8 cellular contexts compared by ENCODE assay signal in genomic region chr4:123444298-123444731, GRCh38. TPM values are rescaled to one million over a fixed set of nuclear protein-coding genes. Genes with fewer than 3 reads are reported as not detected.
A peak's percentile ranks its signal among the peaks of the same experiment; 100 is the strongest.
DNase-seq lines count a peak whose midpoint lies in the region; ATAC-seq, FAIRE-seq and TF ChIP-seq lines count a peak whose summit lies in the region.

No MANE protein-coding gene starts in this region.

- POLR2A ChIA-PET in activated CD8-positive, alpha-beta T cell treated with anti-CD3 and anti-CD28 coated beads for 36 hours (lab: Charles Lee), result interaction anchor here (1.2 to 1.7 kb wide), 4 partner anchors 21 to 47 kb away, joined by 3 to 7 read pairs (median 4); partner anchors contain the start of gene SPRY1

- peaks cover 36% of the 10 kb centered on the region for H3K4me1 Mint-ChIP-seq in activated CD8-positive, alpha-beta T cell treated with anti-CD3 and anti-CD28 coated beads for 36 hours (ENCODE audit: low read depth)

- CTCF ChIA-PET in activated CD8-positive, alpha-beta T cell treated with anti-CD3 and anti-CD28 coated beads for 36 hours (lab: Charles Lee), result interaction anchor here (2.1 kb wide), 1 partner anchor 23 kb away, joined by 7 read pairs; no protein-coding TSS in a partner anchor

- intact Hi-C loops in activated CD8-positive, alpha-beta T cell treated with anti-CD3 and anti-CD28 coated beads for 36 hours (cut with micrococcal nuclease), result loop anchor here (2.0 to 5.0 kb wide), 2 partner anchors 38 to 46 kb away; no protein-coding TSS in a partner anchor
- intact Hi-C loops in left ventricle myocardium superior (cut with micrococcal nuclease) (no loop called here), sciatic nerve (cut with DNase I) (loop anchor here (5.0 kb wide), 1 partner anchor 848 kb away; no protein-coding TSS in a partner anchor)

- TF ChIP-seq CTCF in activated CD8-positive, alpha-beta T cell treated with anti-CD3 and anti-CD28 coated beads for 36 hours (IDR thresholded peaks at IDR 0.05), result no peak

- peak overlapping the region; percentile 62 for H3K4me3 Mint-ChIP-seq in activated CD8-positive, alpha-beta T cell treated with anti-CD3 and anti-CD28 coated beads for 36 hours

- no peak for TF ChIP-seq POLR2A in GM12892 (IDR thresholded peaks at IDR 0.05; ENCODE audit: low read depth, low read length)

- H3K36me3 Mint-ChIP-seq in activated CD8-positive, alpha-beta T cell treated with anti-CD3 and anti-CD28 coated beads for 36 hours (ENCODE audit: low read depth), result peaks cover 1% of the 10 kb centered on the region

- no peaks in the 10 kb centered on the region for H3K27me3 Mint-ChIP-seq in activated CD8-positive, alpha-beta T cell treated with anti-CD3 and anti-CD28 coated beads for 36 hours

- H3K27ac Mint-ChIP-seq in activated CD8-positive, alpha-beta T cell treated with anti-CD3 and anti-CD28 coated beads for 36 hours, result peak overlapping the region; percentile 93

- DNase-seq in GM12892 (ENCODE audit: insufficient read length) (no peak), left ventricle myocardium superior (peak; percentile 42), sciatic nerve (ENCODE audit: low spot score) (no peak), dedifferentiated amniotic fluid mesenchymal stem cell (ENCODE audit: extremely low spot score) (no peak), SHP77 treated with DMSO at 0.1 percent for 48 hours (lab: John Stamatoyannopoulos, UW) (no peak)
- DNase-seq in Jurkat, Clone E6-1 (ENCODE audit: low read depth, low spot score), result peak; percentile 75
- DNase-seq in activated CD8-positive, alpha-beta T cell treated with anti-CD3 and anti-CD28 coated beads for 36 hours, result peak; percentile 84

- no peaks in the 10 kb centered on the region for H3K9me3 Mint-ChIP-seq in activated CD8-positive, alpha-beta T cell treated with anti-CD3 and anti-CD28 coated beads for 36 hours

- FAIRE-seq in GM12892 (lab: Jason Lieb, UNC), result peak; percentile 92

- peak; percentile 89 for ATAC-seq in GM21737 (IDR thresholded peaks at IDR 0.05; ENCODE audit: unreplicated experiment)
- peak; percentile 86 for ATAC-seq in activated CD8-positive, alpha-beta T cell treated with anti-CD3 and anti-CD28 coated beads for 36 hours
- ATAC-seq in left ventricle myocardium superior, result peak; percentile 89
- ATAC-seq in sciatic nerve, result peak; percentile 87

- H3K4me3 ChIP-seq in Jurkat, Clone E6-1 (ENCODE audit: low read length), result peak overlapping the region; percentile 15; the same call in 1 of the 2 replicates

RNA-seq across cellular contexts. Expression of gene SPRY1, which starts 47.7 kb away (rescaled TPM):
- polyA plus RNA-seq in GM12892 (2012; ENCODE audit: missing spikeins), result 1.1 TPM
- 2.9 TPM for polyA plus RNA-seq in Jurkat, Clone E6-1 (2012; ENCODE audit: insufficient read depth, insufficient read length)
- total RNA-seq in activated CD8-positive, alpha-beta T cell treated with anti-CD3 and anti-CD28 coated beads for 36 hours, result 100 to 1,000 TPM; 137 to 144 TPM
- total RNA-seq in left ventricle myocardium superior (45.8 TPM), sciatic nerve (146 TPM)

Comparison
In these comparisons a context has a peak if more than half of its experiments do, and no peak if none do; other contexts are left out.
1. DNase-seq: peak in Jurkat, Clone E6-1 (single experiment), activated CD8-positive, alpha-beta T cell treated with anti-CD3 and anti-CD28 coated beads for 36 hours (single experiment) and left ventricle myocardium superior (single experiment); none in GM12892 (single experiment), sciatic nerve (single experiment), dedifferentiated amniotic fluid mesenchymal stem cell (single experiment) and SHP77 treated with DMSO at 0.1 percent for 48 hours (single experiment).
2. Peak in every context shown above with its lines, with median percentiles within 50 percentile points of each other: ATAC-seq.